10 cellular contexts compared by ENCODE assay signal in genomic region chr1:178581351-178581951, GRCh38.
DNase-seq lines count a peak whose midpoint lies in the region; ATAC-seq, FAIRE-seq and TF ChIP-seq lines count a peak whose summit lies in the region.
"Had no signal": no experiment of that assay in that cellular context is flagged by ENCODE, and none has a peak within 500 bp of the region (broad histone marks: within the 10 kb centered on the region; RNA-seq: fewer than 3 reads in every experiment).

No MANE protein-coding gene starts in this region.

- H3K36me3 Mint-ChIP-seq in activated T-helper 2 cell treated with anti-CD3 and anti-CD28 coated beads, Interferon-gamma antibody, Interleukin-2, Interleukin-4, amounts not matched to agents 10 μg/mL and 5 μg/mL and 100 μg/mL, durations not matched to agents 14 hours and 24 hours and 36 hours (ENCODE audit: low read depth): no peaks in the 10 kb centered on the region

- no peaks in the 10 kb centered on the region for H3K9me3 Mint-ChIP-seq in activated T-helper 2 cell treated with anti-CD3 and anti-CD28 coated beads, Interferon-gamma antibody, Interleukin-2, Interleukin-4, amounts not matched to agents 10 μg/mL and 5 μg/mL and 100 μg/mL, durations not matched to agents 14 hours and 24 hours and 36 hours

- no peak overlapping the region for H3K4me3 Mint-ChIP-seq in activated T-helper 2 cell treated with anti-CD3 and anti-CD28 coated beads, Interferon-gamma antibody, Interleukin-2, Interleukin-4, amounts not matched to agents 10 μg/mL and 5 μg/mL and 100 μg/mL, durations not matched to agents 14 hours and 24 hours and 36 hours (ENCODE audit: low read depth)

- peaks cover 0 to 5% (median 0%) of the 10 kb centered on the region in 4 donors for H3K27me3 ChIP-seq in pancreas

- H3K4me1 Mint-ChIP-seq in activated T-helper 2 cell treated with anti-CD3 and anti-CD28 coated beads, Interferon-gamma antibody, Interleukin-2, Interleukin-4, amounts not matched to agents 10 μg/mL and 5 μg/mL and 100 μg/mL, durations not matched to agents 14 hours and 24 hours and 36 hours (ENCODE audit: low read depth): no peaks in the 10 kb centered on the region

- H3K9me3 ChIP-seq in pancreas: no peaks in the 10 kb centered on the region

- FAIRE-seq in pancreas (lab: Jason Lieb, UNC): no peak

- WGBS in pancreas, 2 donors: 61 to 67% methylated on average over 9 of the region's 9 CpGs

- no peak overlapping the region for H3K27ac ChIP-seq in pancreas
- H3K27ac ChIP-seq: foreskin keratinocyte had no signal

- no peaks in the 10 kb centered on the region for H3K4me1 ChIP-seq in pancreas
- H3K4me1 ChIP-seq: foreskin keratinocyte had no signal

- intact Hi-C loops in pancreas (cut with DNase I): no loop called here
- intact Hi-C loops in activated T-helper 2 cell treated with anti-CD3 and anti-CD28 coated beads, Interferon-gamma antibody, Interleukin-2, Interleukin-4, amounts not matched to agents 10 μg/mL and 5 μg/mL and 100 μg/mL, durations not matched to agents 14 hours and 24 hours and 36 hours (cut with micrococcal nuclease): no loop called here

- H3K27ac Mint-ChIP-seq in activated T-helper 2 cell treated with anti-CD3 and anti-CD28 coated beads, Interferon-gamma antibody, Interleukin-2, Interleukin-4, amounts not matched to agents 10 μg/mL and 5 μg/mL and 100 μg/mL, durations not matched to agents 14 hours and 24 hours and 36 hours: no peak overlapping the region

- H3K36me3 ChIP-seq in pancreas: no peaks in the 10 kb centered on the region

- peak; percentile 85 for ATAC-seq in GM18502 (IDR thresholded peaks at IDR 0.05; ENCODE audit: poor library complexity, unreplicated experiment)
- peak; percentile 85 for ATAC-seq in GM21529 (IDR thresholded peaks at IDR 0.05; ENCODE audit: unreplicated experiment)
- ATAC-seq in HG03460 (IDR thresholded peaks at IDR 0.05; ENCODE audit: unreplicated experiment): peak; percentile 79
- ATAC-seq in pancreas: no peak
- ATAC-seq: foreskin keratinocyte had no signal

- TF ChIP-seq CTCF in pancreas (IDR thresholded peaks at IDR 0.05): no peak

- no peak overlapping the region for H3K4me3 ChIP-seq in pancreas

- DNase-seq in germinal center (ENCODE audit: low spot score) (peak; percentile 62), inferior parietal cortex (ENCODE audit: extremely low spot score) (no peak), pancreas (no peak)
- DNase-seq in activated naive CD4-positive, alpha-beta T cell treated with anti-CD3 and anti-CD28 coated beads, Interleukin-2, amount 50 U/mL, for 16 hours: no peak
- DNase-seq in activated T-helper 2 cell treated with anti-CD3 and anti-CD28 coated beads, Interferon-gamma antibody, Interleukin-2, Interleukin-4, amounts not matched to agents 10 μg/mL and 5 μg/mL and 100 μg/mL, durations not matched to agents 14 hours and 24 hours and 36 hours (ENCODE audit: low spot score): no peak
- DNase-seq: activated gamma-delta T cell treated with Interleukin-2 at 50 U/mL for 16 hours, foreskin keratinocyte had no signal

- H3K27me3 Mint-ChIP-seq in activated T-helper 2 cell treated with anti-CD3 and anti-CD28 coated beads, Interferon-gamma antibody, Interleukin-2, Interleukin-4, amounts not matched to agents 10 μg/mL and 5 μg/mL and 100 μg/mL, durations not matched to agents 14 hours and 24 hours and 36 hours (ENCODE audit: low read depth): no peaks in the 10 kb centered on the region

Comparison
In these comparisons a context has a peak if more than half of its experiments do, and no peak if none do; other contexts are left out.
1. ATAC-seq: peak in GM18502 (single experiment), GM21529 (single experiment) and HG03460 (single experiment); none in pancreas (0 of 4).